ENCODE assay signal across 9 cellular contexts in genomic region chr6:165317723-165318122, GRCh38. TPM values are rescaled to one million over a fixed set of nuclear protein-coding genes. Genes with fewer than 3 reads are reported as not detected.
"Had no signal": no experiment of that assay in that cellular context is flagged by ENCODE, and none has a peak within 500 bp of the region (broad histone marks: within the 10 kb centered on the region; RNA-seq: fewer than 3 reads in every experiment).

No MANE protein-coding gene starts in this region.

- H3K4me1 Mint-ChIP-seq: IgD-negative memory B cell had no signal

- DNase-seq: IMR-90, KBM-7, KG1 had no signal

- H3K36me3 Mint-ChIP-seq: IgD-negative memory B cell had no signal

- H3K27me3 Mint-ChIP-seq: IgD-negative memory B cell had no signal

- H3K27ac Mint-ChIP-seq: IgD-negative memory B cell had no signal

- H3K4me3 Mint-ChIP-seq: IgD-negative memory B cell had no signal

- H3K27ac ChIP-seq: HL-60 had no signal

- H3K4me3 ChIP-seq: K562 had no signal

- ATAC-seq: HepG2, K562 had no signal

RNA-seq across cellular contexts. Expression of gene C6orf118, which starts 8.3 kb away (rescaled TPM):
- total RNA-seq: HepG2, HT-29, HT1080, IMR-90, K562 had no signal
- polyA plus RNA-seq: HepG2, IgD-negative memory B cell, IMR-90, K562 had no signal
